30 cellular contexts compared by ENCODE assay signal in the genomic region with DNA sequence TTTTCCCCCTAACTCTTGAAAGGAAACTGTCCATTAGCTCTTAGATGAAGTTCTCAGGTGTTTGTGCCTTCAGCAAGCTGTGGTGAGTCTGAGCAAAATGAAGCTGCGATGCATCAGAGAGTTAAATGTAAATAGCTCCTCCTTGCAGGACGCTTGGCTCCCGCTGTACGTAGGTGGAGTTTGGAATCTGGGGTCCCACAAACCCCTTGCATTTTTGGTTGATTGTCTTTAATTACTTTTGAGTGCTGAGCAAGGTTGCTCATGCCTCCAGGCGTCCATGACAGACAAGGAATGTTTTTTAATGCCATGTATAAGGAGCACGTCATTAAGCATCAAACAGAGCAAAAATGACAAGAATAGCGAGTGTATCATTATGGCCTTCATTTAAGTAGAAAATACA.
"Had no signal": no experiment of that assay in that cellular context is flagged by ENCODE, and none has a peak within 500 bp of the region (broad histone marks: within the 10 kb centered on the region; RNA-seq: fewer than 3 reads in every experiment).

No MANE protein-coding gene starts in this region.

- H3K36me3 ChIP-seq: adrenal gland, cardiac muscle cell, gastrocnemius medialis, left lung, lower lobe of right lung, right lobe of liver, transverse colon had no signal

- ATAC-seq: activated CD8-positive, alpha-beta memory T cell treated with anti-CD3 and anti-CD28 coated beads, Interleukin-2, amount 10 ng/mL, durations not matched to agents 7 days and 5 days; activated CD8-positive, alpha-beta T cell treated with anti-CD3 and anti-CD28 coated beads, Interleukin-2, amount 10 ng/mL, durations not matched to agents 7 days and 5 days; gastrocnemius medialis; left lung; lower lobe of right lung; mucosa of descending colon; natural killer cell treated with Interleukin-12 subunit alpha and Interleukin-12 subunit beta and Interleukin-15 and Interleukin-18, amount 100 ng/mL, for 72 hours; right lobe of liver; stimulated activated naive CD8-positive, alpha-beta T cell treated with anti-CD3 and anti-CD28 coated beads, Interleukin-15, Interleukin-2, amounts not matched to agents 100 U/mL and 50 U/mL, for 24 hours had no signal

- H3K4me1 ChIP-seq: lower lobe of right lung, testis had no signal

- H3K27ac Mint-ChIP-seq: activated CD8-positive, alpha-beta memory T cell treated with anti-CD3 and anti-CD28 coated beads, Interleukin-2, amount 10 ng/mL, durations not matched to agents 7 days and 5 days; activated CD8-positive, alpha-beta T cell treated with anti-CD3 and anti-CD28 coated beads, Interleukin-2, amount 10 ng/mL, durations not matched to agents 7 days and 5 days; activated naive CD8-positive, alpha-beta T cell; natural killer cell treated with Interleukin-12 subunit alpha and Interleukin-12 subunit beta and Interleukin-15 and Interleukin-18, amount 100 ng/mL, for 72 hours; T-helper 1 cell treated with Interleukin-12 subunit alpha and Interleukin-12 subunit beta and Interleukin-4 antibody, amounts not matched to agents 30 μg/mL and 1 μg/mL, for 36 hours had no signal

- H3K27ac ChIP-seq: adrenal gland, cardiac muscle cell, coronary artery, dorsolateral prefrontal cortex, gastrocnemius medialis, left lung, lower lobe of right lung, right lobe of liver, skin epidermis, testis, transverse colon had no signal

- DNase-seq: activated CD8-positive, alpha-beta memory T cell treated with anti-CD3 and anti-CD28 coated beads, Interleukin-2, amount 10 ng/mL, durations not matched to agents 7 days and 5 days; activated CD8-positive, alpha-beta T cell treated with anti-CD3 and anti-CD28 coated beads, Interleukin-2, amount 10 ng/mL, durations not matched to agents 7 days and 5 days; activated naive CD4-positive, alpha-beta T cell treated with Interleukin-2 at 50 U/mL for 16 hours; activated T-cell treated with anti-CD3 and anti-CD28 coated beads, Interleukin-2, amount 50 U/mL, for 48 hours; adrenal gland; aorta; cerebellar nuclear complex; dorsolateral prefrontal cortex; effector memory CD4-positive, alpha-beta T cell; gastrocnemius medialis; glutamatergic neuron; left lung; lower lobe of right lung; mesenchymal stem cell; mucosa of descending colon; right lobe of liver; stimulated activated CD4-positive, alpha-beta T cell treated with anti-CD3 and anti-CD28 coated beads, Interleukin-12 subunit alpha, Interleukin-12 subunit beta, amount 100 ng/mL, for 4 hours; stimulated activated CD4-positive, alpha-beta T cell treated with anti-CD3 and anti-CD28 coated beads, Interleukin-4, amount 100 ng/mL, for 1 hour; stimulated activated naive CD8-positive, alpha-beta T cell treated with anti-CD3 and anti-CD28 coated beads, Interleukin-15, Interleukin-2, amounts not matched to agents 100 U/mL and 50 U/mL, for 24 hours; T-helper 9 cell; testis; transverse colon had no signal

- H3K4me1 Mint-ChIP-seq: activated CD8-positive, alpha-beta memory T cell treated with anti-CD3 and anti-CD28 coated beads, Interleukin-2, amount 10 ng/mL, durations not matched to agents 7 days and 5 days had no signal

- H3K9me3 ChIP-seq: adrenal gland, gastrocnemius medialis, left lung, lower lobe of right lung, mucosa of descending colon, right lobe of liver, testis, transverse colon had no signal

- H3K9me3 Mint-ChIP-seq: natural killer cell treated with Interleukin-12 subunit alpha and Interleukin-12 subunit beta and Interleukin-15 and Interleukin-18, amount 100 ng/mL, for 72 hours; T-helper 1 cell treated with Interleukin-12 subunit alpha and Interleukin-12 subunit beta and Interleukin-4 antibody, amounts not matched to agents 30 μg/mL and 1 μg/mL, for 36 hours had no signal

- H3K4me3 ChIP-seq: adrenal gland, cardiac muscle cell, coronary artery, dorsolateral prefrontal cortex, gastrocnemius medialis, left lung, lower lobe of right lung, mucosa of descending colon, right lobe of liver, skin epidermis, testis, transverse colon had no signal

- H3K27me3 ChIP-seq: testis had no signal

- H3K36me3 Mint-ChIP-seq: activated CD8-positive, alpha-beta memory T cell treated with anti-CD3 and anti-CD28 coated beads, Interleukin-2, amount 10 ng/mL, durations not matched to agents 7 days and 5 days; activated naive CD8-positive, alpha-beta T cell; brain; natural killer cell treated with Interleukin-12 subunit alpha and Interleukin-12 subunit beta and Interleukin-15 and Interleukin-18, amount 100 ng/mL, for 72 hours had no signal

- FAIRE-seq: urothelium cell line had no signal

- H3K4me3 Mint-ChIP-seq: activated CD8-positive, alpha-beta memory T cell treated with anti-CD3 and anti-CD28 coated beads, Interleukin-2, amount 10 ng/mL, durations not matched to agents 7 days and 5 days; activated CD8-positive, alpha-beta T cell treated with anti-CD3 and anti-CD28 coated beads, Interleukin-2, amount 10 ng/mL, durations not matched to agents 7 days and 5 days; activated naive CD8-positive, alpha-beta T cell; natural killer cell treated with Interleukin-12 subunit alpha and Interleukin-12 subunit beta and Interleukin-15 and Interleukin-18, amount 100 ng/mL, for 72 hours; T-helper 1 cell treated with Interleukin-12 subunit alpha and Interleukin-12 subunit beta and Interleukin-4 antibody, amounts not matched to agents 30 μg/mL and 1 μg/mL, for 36 hours had no signal
